ENCODE assay signal across 1 cellular context in genomic region chr3:149224736-149225594, GRCh38.
TF ChIP-seq lines count a peak whose summit lies in the region.

No MANE protein-coding gene starts in this region.

TF ChIP-seq in HepG2, 621 proteins besides CTCF, POLR2A, EP300 and RAD21 (continued from another document and continues in another):
- TF ChIP-seq HINFP (CRISPR knock-in tag; IDR thresholded peaks at IDR 0.05; ENCODE audit: low read depth) (no peak), ZNF235 (CRISPR knock-in tag; IDR thresholded peaks at IDR 0.05; ENCODE audit: borderline replicate concordance) (no peak), ZNF275 (CRISPR knock-in tag; IDR thresholded peaks at IDR 0.05; ENCODE audit: borderline replicate concordance) (no peak), ZNF44 (CRISPR knock-in tag; IDR thresholded peaks at IDR 0.05) (0 out of 2 replicates have a peak, but pooled peaks have one; percentile 59), HNRNPH1 (optimal IDR thresholded peaks at IDR 0.05; ENCODE audit: low read depth, low read length) (no peak), TFDP1 (CRISPR knock-in tag; IDR thresholded peaks at IDR 0.05; ENCODE audit: borderline replicate concordance) (peak; percentile 60; the same call in 1 of the 2 replicates), ZNF230 (CRISPR knock-in tag; IDR thresholded peaks at IDR 0.05) (no peak), XRCC5 (optimal IDR thresholded peaks at IDR 0.05; ENCODE audit: low read length) (peak; percentile 38), TMF1 (CRISPR knock-in tag; IDR thresholded peaks at IDR 0.05; ENCODE audit: low read depth) (no peak), ARNT2 (CRISPR knock-in tag; IDR thresholded peaks at IDR 0.05; ENCODE audit: low read depth) (no peak), MZF1 (CRISPR knock-in tag; IDR thresholded peaks at IDR 0.05; ENCODE audit: borderline replicate concordance) (no peak), ZNF543 (CRISPR knock-in tag; IDR thresholded peaks at IDR 0.05) (no peak), REXO4 (CRISPR knock-in tag; IDR thresholded peaks at IDR 0.05; ENCODE audit: borderline replicate concordance) (no peak), WIZ (CRISPR knock-in tag; IDR thresholded peaks at IDR 0.05) (0 out of 2 replicates have a peak, but pooled peaks have one; percentile 3), BRCA1 (CRISPR knock-in tag; IDR thresholded peaks at IDR 0.05) (no peak; the same call in 1 of the 2 replicates), ZNF703 (CRISPR knock-in tag; IDR thresholded peaks at IDR 0.05; ENCODE audit: borderline replicate concordance) (no peak), MLXIP (CRISPR knock-in tag; IDR thresholded peaks at IDR 0.05; ENCODE audit: borderline replicate concordance) (no peak), ZMAT3 (CRISPR knock-in tag; conservative IDR thresholded peaks at IDR 0.05) (no peak), ZBTB25 (CRISPR knock-in tag; IDR thresholded peaks at IDR 0.05) (no peak; the same call in 1 of the 2 replicates), GATA4 (IDR thresholded peaks at IDR 0.05; ENCODE audit: borderline replicate concordance, low read depth) (peak; percentile 95; the same call in 1 of the 2 replicates), ARID2 (CRISPR knock-in tag; IDR thresholded peaks at IDR 0.05; ENCODE audit: borderline replicate concordance) (0 out of 2 replicates have a peak, but pooled peaks have one; percentile 43), KAT7 (CRISPR knock-in tag; IDR thresholded peaks at IDR 0.05; ENCODE audit: borderline replicate concordance) (peak; percentile 93), RAD51 (IDR thresholded peaks at IDR 0.05; ENCODE audit: borderline replicate concordance) (no peak), ZNF354B (CRISPR knock-in tag; IDR thresholded peaks at IDR 0.05) (no peak), TRAFD1 (CRISPR knock-in tag; IDR thresholded peaks at IDR 0.05; ENCODE audit: borderline replicate concordance) (no peak), ZNF431 (CRISPR knock-in tag; IDR thresholded peaks at IDR 0.05; ENCODE audit: borderline replicate concordance, low read depth) (peak; percentile 89), MAFF (IDR thresholded peaks at IDR 0.05; ENCODE audit: low read depth, low read length) (peak; percentile 88), ZFP1 (CRISPR knock-in tag; IDR thresholded peaks at IDR 0.05) (no peak; the same call in 1 of the 2 replicates), RFXANK (CRISPR knock-in tag; IDR thresholded peaks at IDR 0.05) (peak; percentile 57; the same call in 1 of the 2 replicates), ZNF761 (CRISPR knock-in tag; conservative IDR thresholded peaks at IDR 0.05) (no peak), AKNA (CRISPR knock-in tag; IDR thresholded peaks at IDR 0.05; ENCODE audit: borderline replicate concordance) (no peak), BRD4 (CRISPR knock-in tag; IDR thresholded peaks at IDR 0.05) (peak; percentile 91; the same call in 1 of the 2 replicates), ETV6 (CRISPR knock-in tag; conservative IDR thresholded peaks at IDR 0.05) (no peak), MTF1 (CRISPR knock-in tag; IDR thresholded peaks at IDR 0.05) (no peak), NFRKB (IDR thresholded peaks at IDR 0.05) (no peak), CEBPG (CRISPR knock-in tag; IDR thresholded peaks at IDR 0.05) (peak; percentile 95), POLR2AphosphoS5 (IDR thresholded peaks at IDR 0.05; ENCODE audit: low read depth, low read length) (peak; percentile 86), TBX2 (CRISPR knock-in tag; IDR thresholded peaks at IDR 0.05; ENCODE audit: borderline replicate concordance) (peak; percentile 95), TARDBP (CRISPR knock-in tag; IDR thresholded peaks at IDR 0.05) (peak; percentile 91; the same call in 1 of the 2 replicates), ZNF225 (CRISPR knock-in tag; IDR thresholded peaks at IDR 0.05) (no peak), JARID2 (CRISPR knock-in tag; IDR thresholded peaks at IDR 0.05; ENCODE audit: insufficient replicate concordance) (peak; percentile 81), ZNF337 (CRISPR knock-in tag; IDR thresholded peaks at IDR 0.05; ENCODE audit: borderline replicate concordance, low read depth) (peak; percentile 90; the same call in 1 of the 2 replicates), FOXK2 (IDR thresholded peaks at IDR 0.05) (peak; percentile 39; the same call in 1 of the 2 replicates), RERE (CRISPR knock-in tag; IDR thresholded peaks at IDR 0.05; ENCODE audit: low read depth) (peak; percentile 83), TAF1 (CRISPR knock-in tag; IDR thresholded peaks at IDR 0.05) (peak; percentile 65)
